In the genomic region with DNA sequence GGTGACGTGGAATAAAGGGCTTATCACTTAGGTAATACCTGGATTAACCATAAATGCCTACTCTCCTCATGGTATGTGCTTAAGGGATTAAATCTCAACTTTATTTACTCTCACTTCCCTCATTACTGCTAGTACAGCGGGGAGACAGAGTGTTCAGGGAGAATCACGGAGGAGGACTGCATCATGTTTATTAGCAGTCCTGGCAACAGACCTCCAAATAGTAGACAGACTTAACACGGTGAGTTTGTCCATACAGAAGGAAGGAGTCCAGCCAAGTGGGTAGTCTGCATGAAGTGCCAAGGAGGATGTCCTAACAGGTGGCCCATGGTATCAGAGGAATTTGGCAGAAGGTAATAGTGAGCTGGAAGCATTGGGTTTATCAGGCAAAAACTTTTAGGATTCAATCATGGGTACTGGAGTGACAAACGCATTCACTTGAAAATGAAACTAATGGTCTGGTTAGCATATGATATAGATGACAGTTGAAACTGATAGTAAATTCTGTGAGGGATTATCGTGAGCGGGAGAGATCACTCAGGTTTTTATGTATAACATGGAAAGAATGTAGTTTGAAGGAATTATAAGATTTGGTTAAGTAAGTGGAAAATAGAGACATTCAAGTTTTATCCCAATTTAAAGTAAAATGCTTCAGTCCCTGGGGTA, we compare ENCODE assay signal across 26 cellular contexts.
DNase-seq lines count a peak whose midpoint lies in the region; ATAC-seq, FAIRE-seq and TF ChIP-seq lines count a peak whose summit lies in the region.
"Had no signal": no experiment of that assay in that cellular context is flagged by ENCODE, and none has a peak within 500 bp of the region (broad histone marks: within the 10 kb centered on the region; RNA-seq: fewer than 3 reads in every experiment).

No MANE protein-coding gene starts in this region.

- no peak for DNase-seq in GM18507 (ENCODE audit: extremely low spot score, insufficient read length, low read depth)
- peak; percentile 3 for DNase-seq in NCI-H446 treated with DMSO at 0.1 percent for 48 hours (lab: John Stamatoyannopoulos, UW)
- DNase-seq in fibroblast of pulmonary artery (ENCODE audit: low read depth), result peak; percentile 2
- DNase-seq in epidermal melanocyte (ENCODE audit: insufficient read length, low spot score), result no peak
- DNase-seq in activated naive CD4-positive, alpha-beta T cell treated with anti-CD3 and anti-CD28 coated beads, Interleukin-2, amount 50 U/mL, for 72 hours (ENCODE audit: low spot score in 2 of 2), result no peak
- DNase-seq in kidney glomerular epithelial cell (lab: John Stamatoyannopoulos, UW), result no peak
- no peak for DNase-seq in activated T-cell treated with anti-CD3 and anti-CD28 coated beads, Interleukin-2, amount 50 U/mL, for 4 hours
- DNase-seq: activated CD8-positive, alpha-beta memory T cell treated with anti-CD3 and anti-CD28 coated beads for 24 hours; activated naive CD8-positive, alpha-beta T cell treated with anti-CD3 and anti-CD28 coated beads for 36 hours; body of pancreas; CD4-positive, CD25-positive, alpha-beta regulatory T cell; endodermal cell; heart right ventricle; immature natural killer cell; lower lobe of right lung; NCI-H1105 treated with DMSO at 0.1 percent for 48 hours; NCI-H2107; NCI-H526 treated with DMSO at 0.1 percent for 48 hours; occipital lobe; transverse colon had no signal

- no peak overlapping the region for H3K27ac Mint-ChIP-seq in activated naive CD4-positive, alpha-beta T cell treated with anti-CD3 and anti-CD28 coated beads, Interleukin-2, amount 50 U/mL, for 72 hours
- H3K27ac Mint-ChIP-seq: activated naive CD8-positive, alpha-beta T cell treated with anti-CD3 and anti-CD28 coated beads for 36 hours; activated T-helper 1 cell treated with anti-CD3 and anti-CD28 coated beads, Interleukin-12 subunit alpha, Interleukin-12 subunit beta, Interleukin-2, Interleukin-4 antibody, amounts not matched to agents 30 ng/mL and 10 ng/mL and 1 ng/mL, durations not matched to agents 14 hours and 24 hours and 36 hours; CD4-positive, CD25-positive, alpha-beta regulatory T cell; endodermal cell; immature natural killer cell; stimulated activated naive CD8-positive, alpha-beta T cell treated with anti-CD3 and anti-CD28 coated beads, Interleukin-15, Interleukin-2, amounts not matched to agents 100 ng/mL and 50 ng/mL, for 24 hours had no signal

- H3K4me3 ChIP-seq in fibroblast of pulmonary artery (replicated peaks; ENCODE audit: low read depth, low read length), result peak overlapping the region; percentile 17
- H3K4me3 ChIP-seq: body of pancreas, heart right ventricle, lower lobe of right lung, SK-N-MC, transverse colon had no signal

- no peak overlapping the region for H3K4me3 Mint-ChIP-seq in activated T-cell treated with anti-CD3 and anti-CD28 coated beads, Interleukin-2, amount 50 U/mL, for 4 hours
- H3K4me3 Mint-ChIP-seq: activated naive CD8-positive, alpha-beta T cell treated with anti-CD3 and anti-CD28 coated beads for 36 hours; activated T-helper 1 cell treated with anti-CD3 and anti-CD28 coated beads, Interleukin-12 subunit alpha, Interleukin-12 subunit beta, Interleukin-2, Interleukin-4 antibody, amounts not matched to agents 30 ng/mL and 10 ng/mL and 1 ng/mL, durations not matched to agents 14 hours and 24 hours and 36 hours; CD4-positive, CD25-positive, alpha-beta regulatory T cell; endodermal cell; immature natural killer cell; stimulated activated naive CD8-positive, alpha-beta T cell treated with anti-CD3 and anti-CD28 coated beads, Interleukin-15, Interleukin-2, amounts not matched to agents 100 ng/mL and 50 ng/mL, for 24 hours had no signal

- peaks cover 10 to 14% of the 10 kb centered on the region in 2 donors for H3K36me3 Mint-ChIP-seq in activated naive CD4-positive, alpha-beta T cell treated with anti-CD3 and anti-CD28 coated beads, Interleukin-2, amount 50 U/mL, for 72 hours
- H3K36me3 Mint-ChIP-seq in activated T-cell treated with anti-CD3 and anti-CD28 coated beads, Interleukin-2, amount 50 U/mL, for 4 hours (ENCODE audit: insufficient read depth), result peaks cover 5% of the 10 kb centered on the region
- H3K36me3 Mint-ChIP-seq: CD4-positive, CD25-positive, alpha-beta regulatory T cell had no signal

- peak; percentile 74 for ATAC-seq in GM21529 (IDR thresholded peaks at IDR 0.05; ENCODE audit: unreplicated experiment)
- ATAC-seq in activated naive CD4-positive, alpha-beta T cell treated with anti-CD3 and anti-CD28 coated beads, Interleukin-2, amount 50 U/mL, for 72 hours, result no peak
- no peak for ATAC-seq in activated T-cell treated with anti-CD3 and anti-CD28 coated beads, Interleukin-2, amount 50 U/mL, for 4 hours
- ATAC-seq: body of pancreas, lower lobe of right lung had no signal

- H3K9me3 Mint-ChIP-seq in activated naive CD4-positive, alpha-beta T cell treated with anti-CD3 and anti-CD28 coated beads, Interleukin-2, amount 50 U/mL, for 72 hours, result peaks cover 0 to 4% of the 10 kb centered on the region in 2 donors
- H3K9me3 Mint-ChIP-seq in activated T-cell treated with anti-CD3 and anti-CD28 coated beads, Interleukin-2, amount 50 U/mL, for 4 hours, result peaks cover 20% of the 10 kb centered on the region
- H3K9me3 Mint-ChIP-seq: activated T-helper 1 cell treated with anti-CD3 and anti-CD28 coated beads, Interleukin-12 subunit alpha, Interleukin-12 subunit beta, Interleukin-2, Interleukin-4 antibody, amounts not matched to agents 30 ng/mL and 10 ng/mL and 1 ng/mL, durations not matched to agents 14 hours and 24 hours and 36 hours had no signal

- peak; percentile 21 for FAIRE-seq in GM18507 (lab: Jason Lieb, UNC)
- FAIRE-seq: colon, RCC 7860 had no signal

- H3K27me3 Mint-ChIP-seq in activated T-cell treated with anti-CD3 and anti-CD28 coated beads, Interleukin-2, amount 50 U/mL, for 4 hours (ENCODE audit: low read depth), result no peaks in the 10 kb centered on the region
- H3K27me3 Mint-ChIP-seq: activated naive CD8-positive, alpha-beta T cell treated with anti-CD3 and anti-CD28 coated beads for 36 hours; CD4-positive, CD25-positive, alpha-beta regulatory T cell; stimulated activated naive CD8-positive, alpha-beta T cell treated with anti-CD3 and anti-CD28 coated beads, Interleukin-15, Interleukin-2, amounts not matched to agents 100 ng/mL and 50 ng/mL, for 24 hours had no signal

- no peak for TF ChIP-seq CTCF in fibroblast of pulmonary artery (IDR thresholded peaks at IDR 0.05; ENCODE audit: low read length, missing control alignments)

- H3K4me1 Mint-ChIP-seq in activated T-cell treated with anti-CD3 and anti-CD28 coated beads, Interleukin-2, amount 50 U/mL, for 4 hours (ENCODE audit: low read depth), result no peaks in the 10 kb centered on the region
- H3K4me1 Mint-ChIP-seq: activated naive CD8-positive, alpha-beta T cell treated with anti-CD3 and anti-CD28 coated beads for 36 hours; CD4-positive, CD25-positive, alpha-beta regulatory T cell; immature natural killer cell had no signal

Comparison
In these comparisons a context has a peak if more than half of its experiments do, and no peak if none do; other contexts are left out.
1. DNase-seq: peak in NCI-H446 treated with DMSO at 0.1 percent for 48 hours (single experiment) and fibroblast of pulmonary artery (single experiment); none in GM18507 (single experiment), epidermal melanocyte (single experiment), activated naive CD4-positive, alpha-beta T cell treated with anti-CD3 and anti-CD28 coated beads, Interleukin-2, amount 50 U/mL, for 72 hours (0 of 2), kidney glomerular epithelial cell (single experiment) and activated T-cell treated with anti-CD3 and anti-CD28 coated beads, Interleukin-2, amount 50 U/mL, for 4 hours (single experiment).